Comparison of ENCODE assay signal across 9 cellular contexts in genomic region chr19:3178377-3178972, GRCh38. TPM values are rescaled to one million over a fixed set of nuclear protein-coding genes. Genes with fewer than 3 reads are reported as not detected.
DNase-seq lines count a peak whose midpoint lies in the region; ATAC-seq, FAIRE-seq and TF ChIP-seq lines count a peak whose summit lies in the region.
"Had no signal": no experiment of that assay in that cellular context is flagged by ENCODE, and none has a peak within 500 bp of the region (broad histone marks: within the 10 kb centered on the region; RNA-seq: fewer than 3 reads in every experiment).

S1PR4 (plus strand) TSS chr19:3178769; CDS start chr19:3178793, 24 bp downstream.

- H3F3A ChIP-seq in SK-N-SH (replicated peaks; ENCODE audit: insufficient read depth) = peaks cover 3% of the 10 kb centered on the region

- H3K27me3 ChIP-seq in esophagus squamous epithelium = no peaks in the 10 kb centered on the region
- no peaks in the 10 kb centered on the region for H3K27me3 ChIP-seq in SK-N-SH (ENCODE audit: insufficient read depth)
- H3K27me3 ChIP-seq: ovary had no signal

- POLR2A ChIA-PET in A549 (lab: Yijun Ruan, JAX) = no interaction called here
- POLR2A ChIA-PET in SK-N-SH (lab: Yijun Ruan, JAX) = no interaction called here

- FAIRE-seq in A549 (lab: Jason Lieb, UNC) = no peak

- no peak for TF ChIP-seq RAD21 in A549 (conservative IDR thresholded peaks at IDR 0.05 in 1 of 2, IDR thresholded peaks at IDR 0.05 in 1 of 2)
- no peak for TF ChIP-seq RAD21 in SK-N-SH (IDR thresholded peaks at IDR 0.05; ENCODE audit: low read length)

- DNase-seq in A549 (ENCODE audit: low read depth in 1 of 2, low spot score in 1 of 2) (no peak), esophagus squamous epithelium (lab: John Stamatoyannopoulos, UW) (no peak), NCI-H1092 treated with DMSO at 0.1 percent for 48 hours (lab: John Stamatoyannopoulos, UW) (no peak), SK-N-SH (no peak), SHP77 treated with DMSO at 0.1 percent for 48 hours (lab: John Stamatoyannopoulos, UW) (no peak)
- peak; percentile 73 for DNase-seq in activated CD4-positive, alpha-beta T cell treated with anti-CD3 and anti-CD28 coated beads for 48 hours
- DNase-seq in stimulated activated CD8-positive, alpha-beta memory T cell treated with anti-CD3 and anti-CD28 coated beads, Interleukin-2, amount 100 ng/mL, for 48 hours (ENCODE audit: low read depth in 2 of 2) = peak; percentile 47 to 52

- H3K36me3 ChIP-seq in esophagus squamous epithelium (no peaks in the 10 kb centered on the region), SK-N-SH (replicated peaks in 1 of 2; ENCODE audit: control insufficient read depth in 1 of 2, insufficient read depth in 2 of 2, low read length in 1 of 2) (no peaks in the 10 kb centered on the region)
- H3K36me3 ChIP-seq: ovary had no signal

- no peak for TF ChIP-seq EP300 in A549 (IDR thresholded peaks at IDR 0.05)
- TF ChIP-seq EP300 in SK-N-SH (IDR thresholded peaks at IDR 0.05; ENCODE audit: borderline replicate concordance in 1 of 2, low read depth in 1 of 2, low read length in 1 of 2) = no peak

- H3K9me2 ChIP-seq in SK-N-SH = no peaks in the 10 kb centered on the region

- 82% methylated on average over 13 of the region's 42 CpGs for WGBS in A549 (ENCODE audit: missing lambda C conversion rate)
- WGBS in esophagus squamous epithelium, 2 donors = 56 to 66% methylated on average over 5 to 13 of the region's 42 CpGs
- WGBS in SK-N-SH (ENCODE audit: low lambda C conversion rate) = 82% methylated on average over 7 of the region's 42 CpGs

- no peaks in the 10 kb centered on the region for H3K79me2 ChIP-seq in SK-N-SH (ENCODE audit: insufficient read depth)

- CTCF ChIA-PET in A549 (lab: Yijun Ruan, JAX) (no interaction called here), SK-N-SH (lab: Yijun Ruan, JAX) (interaction anchor here (1.0 kb wide), 1 partner anchor 15 kb away, joined by 3 read pairs; no protein-coding TSS in a partner anchor)

- H3K4me3 ChIP-seq in A549 (no peak within 1 kb of the TSS), esophagus squamous epithelium (peak within 1 kb of the TSS; percentile 5 to 58 (median 32)), SK-N-SH (ENCODE audit: low read depth in 2 of 2, low read length in 1 of 2) (no peak within 1 kb of the TSS)
- H3K4me3 ChIP-seq: ovary had no signal

- ATAC-seq in A549 (no peak), HG02678 (IDR thresholded peaks at IDR 0.05; ENCODE audit: unreplicated experiment) (peak; percentile 49)

- no peak within 1 kb of the TSS for H3K9ac ChIP-seq in SK-N-SH

- TF ChIP-seq CTCF in A549 (IDR thresholded peaks at IDR 0.05) (no peak), esophagus squamous epithelium (IDR thresholded peaks at IDR 0.05) (no peak), SK-N-SH (IDR thresholded peaks at IDR 0.05) (no peak)

- TF ChIP-seq POLR2A in A549 (IDR thresholded peaks at IDR 0.05; ENCODE audit: low read length) (no peak), esophagus squamous epithelium (IDR thresholded peaks at IDR 0.05) (peak in 1 of 4 donors; percentile 70)

- no peak within 1 kb of the TSS for H2AFZ ChIP-seq in SK-N-SH (ENCODE audit: low read depth)

- H3K27ac ChIP-seq in A549 (peak within 1 kb of the TSS; percentile 91 to 93), esophagus squamous epithelium (peak within 1 kb of the TSS; percentile 34 to 83 (median 62)), SK-N-SH (ENCODE audit: low read depth in 2 of 2, low read length in 1 of 2) (no peak within 1 kb of the TSS)
- H3K27ac ChIP-seq: ovary had no signal

- peak within 1 kb of the TSS; percentile 80; the same call in 2 of the 3 replicates for H3K4me2 ChIP-seq in A549
- no peak within 1 kb of the TSS for H3K4me2 ChIP-seq in SK-N-SH

- H3K9me3 ChIP-seq in A549 (no peaks in the 10 kb centered on the region), esophagus squamous epithelium (no peaks in the 10 kb centered on the region), SK-N-SH (no peaks in the 10 kb centered on the region)
- H3K9me3 ChIP-seq: ovary had no signal

- intact Hi-C loops in esophagus squamous epithelium (cut with DNase I) = no loop called here

- H3K4me1 ChIP-seq in A549 = peaks cover 20% of the 10 kb centered on the region
- peaks cover 17 to 20% (median 19%) of the 10 kb centered on the region in 3 donors for H3K4me1 ChIP-seq in esophagus squamous epithelium
- no peaks in the 10 kb centered on the region; a peak in 1 of 4 replicates for H3K4me1 ChIP-seq in SK-N-SH (ENCODE audit: control insufficient read depth in 1 of 2, insufficient read depth in 2 of 2, low read depth in 1 of 2, low read length in 1 of 2)

- no peaks in the 10 kb centered on the region for H4K20me1 ChIP-seq in SK-N-SH (ENCODE audit: insufficient read depth)

TF ChIP-seq in A549, 52 proteins besides CTCF, POLR2A, EP300 and RAD21:
- TF ChIP-seq JUN (IDR thresholded peaks at IDR 0.05) (no peak), GATA3 (IDR thresholded peaks at IDR 0.05; ENCODE audit: borderline replicate concordance) (no peak), CEBPB (IDR thresholded peaks at IDR 0.05) (no peak), HOXB13 (CRISPR knock-in tag; IDR thresholded peaks at IDR 0.05; ENCODE audit: low read depth) (no peak), ZSCAN20 (CRISPR knock-in tag; IDR thresholded peaks at IDR 0.05) (no peak), JUNB (IDR thresholded peaks at IDR 0.05) (no peak), PBX3 (IDR thresholded peaks at IDR 0.05) (no peak), NPAS2 (CRISPR knock-in tag; IDR thresholded peaks at IDR 0.05; ENCODE audit: borderline replicate concordance) (no peak), CHD4 (IDR thresholded peaks at IDR 0.05; ENCODE audit: borderline replicate concordance) (no peak), ESRRA (IDR thresholded peaks at IDR 0.05; ENCODE audit: borderline replicate concordance, low read length) (no peak), ZNF302 (CRISPR knock-in tag; IDR thresholded peaks at IDR 0.05) (no peak), FOXS1 (CRISPR knock-in tag; IDR thresholded peaks at IDR 0.05) (no peak), MAX (IDR thresholded peaks at IDR 0.05) (no peak)

TF ChIP-seq in SK-N-SH, 30 proteins besides CTCF, POLR2A, EP300 and RAD21 (continues in another document):
- TF ChIP-seq ZBTB33 (IDR thresholded peaks at IDR 0.05; ENCODE audit: borderline replicate concordance, low read depth) = no peak
- no peak for TF ChIP-seq IRF3 (IDR thresholded peaks at IDR 0.05; ENCODE audit: low read depth, low read length)
- TF ChIP-seq FOSL2 (IDR thresholded peaks at IDR 0.05; ENCODE audit: borderline replicate concordance, low read depth) = no peak
- no peak for TF ChIP-seq NFIC (IDR thresholded peaks at IDR 0.05; ENCODE audit: borderline replicate concordance)
- no peak for TF ChIP-seq YY1 (IDR thresholded peaks at IDR 0.05; ENCODE audit: low read depth)
- no peak for TF ChIP-seq GABPA (IDR thresholded peaks at IDR 0.05; ENCODE audit: low read depth)
- TF ChIP-seq USF2 (IDR thresholded peaks at IDR 0.05; ENCODE audit: borderline replicate concordance, low read depth, low read length) = no peak
- TF ChIP-seq GATA2 (CRISPR knock-in tag; IDR thresholded peaks at IDR 0.05) = no peak
- no peak for TF ChIP-seq TCF12 (IDR thresholded peaks at IDR 0.05)
- no peak for TF ChIP-seq EZH2phosphoT487 (IDR thresholded peaks at IDR 0.05; ENCODE audit: borderline replicate concordance, low read depth)
- TF ChIP-seq MAX (IDR thresholded peaks at IDR 0.05; ENCODE audit: low read depth) = no peak
- TF ChIP-seq FOXM1 (IDR thresholded peaks at IDR 0.05; ENCODE audit: low read depth) = no peak

RNA-seq across cellular contexts. Expression of gene S1PR4, which starts in this region (rescaled TPM):
- 0.09 TPM in 1 of 2 replicates, not detected in the other for polyA plus RNA-seq in A549 (2011; rRNA removed)
- 0.19 and 0.22 TPM in 2 replicates for polyA plus RNA-seq in A549 (2012; cell fraction: cytosol; rRNA removed)
- 0.77 and 1.0 TPM in 2 replicates for polyA plus RNA-seq in A549 (2012; cell fraction: nucleus; rRNA removed)
- 0.08 to 0.33 TPM (median 0.17 TPM) in 3 replicates for polyA plus RNA-seq in A549 (2017; fragmentation: RNase III; extraction: RNeasy Plus Mini Kit Qiagen cat#74134 plus additional on column Dnase treatment)
- not detected in 2 replicates for polyA minus RNA-seq in A549 (2011; rRNA and poly(A)+ RNA removed)
- 1 to 10 TPM in 3 of 4 donors, under 1 TPM in 1; 0.53 to 4.2 (median 1.9) TPM for total RNA-seq in esophagus squamous epithelium
- polyA plus RNA-seq in SK-N-SH (2012; rRNA removed) = not detected in 2 replicates
- polyA plus RNA-seq in SK-N-SH (2012; cell fraction: cytosol; rRNA removed) = not detected in 2 replicates
- 0.18 and 0.27 TPM in 2 replicates for polyA plus RNA-seq in SK-N-SH (2012; cell fraction: nucleus; rRNA removed)

Comparison
In these comparisons a context has a peak if more than half of its experiments do, and no peak if none do; other contexts are left out.
1. DNase-seq: peak in activated CD4-positive, alpha-beta T cell treated with anti-CD3 and anti-CD28 coated beads for 48 hours (single experiment) and stimulated activated CD8-positive, alpha-beta memory T cell treated with anti-CD3 and anti-CD28 coated beads, Interleukin-2, amount 100 ng/mL, for 48 hours (2 of 2); none in A549 (0 of 2), esophagus squamous epithelium (single experiment), NCI-H1092 treated with DMSO at 0.1 percent for 48 hours (single experiment), SK-N-SH (single experiment) and SHP77 treated with DMSO at 0.1 percent for 48 hours (single experiment).
2. H3K27ac ChIP-seq: peak in A549 (2 of 2) and esophagus squamous epithelium (4 of 4); none in SK-N-SH (0 of 2).
3. H3K4me3 ChIP-seq: peak in esophagus squamous epithelium (4 of 4); none in A549 (single experiment) and SK-N-SH (0 of 2).